35 cellular contexts compared by ENCODE assay signal in genomic region chr14:24972844-24973243, GRCh38.
"Had no signal": no experiment of that assay in that cellular context is flagged by ENCODE, and none has a peak within 500 bp of the region (broad histone marks: within the 10 kb centered on the region; RNA-seq: fewer than 3 reads in every experiment).

No MANE protein-coding gene starts in this region.

- H3K9me3 ChIP-seq: MG63 had no signal

- H3K4me3 ChIP-seq: MG63 had no signal

- DNase-seq: Karpas-422, Kasumi-1, MG63, MM.1S, MV-4-11, NCI-H1048, NCI-H1092, NCI-H1092 treated with DMSO at 0.1 percent for 48 hours, NCI-H1105, NCI-H1105 treated with DMSO at 0.1 percent for 48 hours, NCI-H1417, NCI-H1417 treated with DMSO at 0.1 percent for 48 hours, NCI-H1436, NCI-H1436 treated with DMSO at 0.1 percent for 48 hours, NCI-H146, NCI-H1694, NCI-H1694 treated with DMSO at 0.1 percent for 48 hours, NCI-H187, NCI-H187 treated with DMSO at 0.1 percent for 48 hours, NCI-H1930, NCI-H2029, NCI-H2029 treated with DMSO at 0.1 percent for 48 hours, NCI-H2081, NCI-H2081 treated with DMSO at 0.1 percent for 48 hours, NCI-H2107, NCI-H2171, NCI-H2171 treated with DMSO at 0.1 percent for 48 hours, NCI-H2227 treated with DMSO at 0.1 percent for 48 hours, NCI-H226, NCI-H345, NCI-H446, NCI-H446 treated with DMSO at 0.1 percent for 48 hours, NCI-H510A, NCI-H510A treated with DMSO at 0.1 percent for 48 hours, NCI-H524 had no signal

- H3K36me3 ChIP-seq: MG63 had no signal

- H3K27me3 ChIP-seq: MG63 had no signal
